21 cellular contexts compared by ENCODE assay signal in the genomic region with DNA sequence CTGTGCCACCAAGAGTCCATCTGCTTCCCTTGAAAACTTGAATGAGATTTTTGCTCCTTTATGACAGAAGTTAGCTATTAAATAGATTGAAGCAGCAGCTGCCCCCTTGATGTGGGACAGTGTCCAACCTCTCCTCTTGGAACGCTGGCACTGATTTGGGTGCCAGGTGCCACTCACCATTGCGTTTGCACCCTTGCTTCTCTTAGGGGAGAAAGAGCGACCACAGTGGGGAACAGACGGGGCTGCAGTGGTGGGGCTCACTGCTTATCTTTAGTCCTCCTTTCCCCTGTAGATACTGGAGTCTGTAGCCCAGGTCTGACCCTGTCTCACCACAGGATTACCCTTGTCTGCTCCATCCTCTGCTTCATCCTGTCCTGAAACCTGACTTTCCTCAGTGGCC. TPM values are rescaled to one million over a fixed set of nuclear protein-coding genes. Genes with fewer than 3 reads are reported as not detected.
DNase-seq lines count a peak whose midpoint lies in the region; ATAC-seq, FAIRE-seq and TF ChIP-seq lines count a peak whose summit lies in the region.
"Had no signal": no experiment of that assay in that cellular context is flagged by ENCODE, and none has a peak within 500 bp of the region (broad histone marks: within the 10 kb centered on the region; RNA-seq: fewer than 3 reads in every experiment).

No MANE protein-coding gene starts in this region.

- TF ChIP-seq RAD21 in A549 (conservative IDR thresholded peaks at IDR 0.05 in 1 of 2, IDR thresholded peaks at IDR 0.05 in 1 of 2) = no peak
- TF ChIP-seq RAD21 in K562 (CRISPR knock-in tag; conservative IDR thresholded peaks at IDR 0.05 in 1 of 2, IDR thresholded peaks at IDR 0.05 in 1 of 2) = no peak

- no TSS peak for BruUV-seq in K562 (replicated peaks; lab: Mats Ljungman, UMichigan)

- 86% methylated on average over 4 of the region's 4 CpGs for WGBS in A549 (ENCODE audit: missing lambda C conversion rate)
- 29% methylated on average over 4 of the region's 4 CpGs for WGBS in K562 (ENCODE audit: insufficient coverage, low coverage, missing lambda C conversion rate)

- H2AFZ ChIP-seq in K562 (ENCODE audit: low read depth, low read length) = no peak overlapping the region

- H3K4me3 ChIP-seq in A549 (no peak overlapping the region), K562 (no peak overlapping the region), tibial artery (no peak overlapping the region)
- H3K4me3 ChIP-seq: ascending aorta, colonic mucosa, skin epidermis, suprapubic skin had no signal

- no peaks in the 10 kb centered on the region for H3K36me3 Mint-ChIP-seq in naive B cell
- H3K36me3 Mint-ChIP-seq in activated CD4-positive, alpha-beta T cell treated with anti-CD3 and anti-CD28 coated beads, Interleukin-2, amount 10 ng/mL, durations not matched to agents 24 days and 14 days (ENCODE audit: low read depth) = peaks cover 17% of the 10 kb centered on the region

- CTCF ChIA-PET in A549 (lab: Yijun Ruan, JAX) (interaction anchor here (1.3 to 1.8 kb wide), 3 partner anchors 9 to 108 kb away, joined by 3 to 7 read pairs (median 4); no protein-coding TSS in a partner anchor), K562 (lab: Yijun Ruan, JAX; ENCODE audit: low intra/inter-chr PET ratio) (no interaction called here)

- H3K4me1 Mint-ChIP-seq in naive B cell = peaks cover 36 to 60% (median 59%) of the 10 kb centered on the region in 3 donors
- peaks cover 26% of the 10 kb centered on the region for H3K4me1 Mint-ChIP-seq in activated CD4-positive, alpha-beta T cell treated with anti-CD3 and anti-CD28 coated beads, Interleukin-2, amount 10 ng/mL, durations not matched to agents 24 days and 14 days

- no peaks in the 10 kb centered on the region for H3K9me3 ChIP-seq in A549
- no peaks in the 10 kb centered on the region for H3K9me3 ChIP-seq in K562 (replicated peaks; ENCODE audit: control insufficient read depth, insufficient read depth, low read depth, low read length)
- H3K9me3 ChIP-seq in tibial artery = no peaks in the 10 kb centered on the region
- H3K9me3 ChIP-seq: ascending aorta, colonic mucosa, suprapubic skin had no signal

- H3K27ac ChIP-seq in A549 = no peak overlapping the region
- H3K27ac ChIP-seq in K562 (ENCODE audit: extremely low read depth, low read depth, low read length) = no peak overlapping the region
- no peak overlapping the region for H3K27ac ChIP-seq in tibial artery
- H3K27ac ChIP-seq: ascending aorta, colonic mucosa, KMS-11, skin epidermis, suprapubic skin, VCaP had no signal

- TF ChIP-seq CTCF in A549 (IDR thresholded peaks at IDR 0.05) (no peak), K562 (IDR thresholded peaks at IDR 0.05 in 2 of 3, conservative IDR thresholded peaks at IDR 0.05 in 1 of 3; ENCODE audit: insufficient read depth in 2 of 3, low read depth in 1 of 3, low read length in 3 of 3) (no peak), tibial artery (IDR thresholded peaks at IDR 0.05) (no peak)

- intact Hi-C loops in K562 (cut with micrococcal nuclease) (no loop called here), tibial artery (cut with DNase I; ENCODE audit: low total_unique reads) (no loop called here)
- intact Hi-C loops in activated CD4-positive, alpha-beta T cell treated with anti-CD3 and anti-CD28 coated beads, Interleukin-2, amount 10 ng/mL, durations not matched to agents 24 days and 14 days (cut with micrococcal nuclease) = no loop called here

- H3K4me1 ChIP-seq in A549 (peaks cover 21% of the 10 kb centered on the region), K562 (replicated peaks in 1 of 2; ENCODE audit: control insufficient read depth in 2 of 2, insufficient read depth in 2 of 2, low read length in 2 of 2) (peaks cover 25 to 28% of the 10 kb centered on the region in 2 experiments; a peak in 4 of 5 replicates), tibial artery (peaks cover 0 to 40% (median 13%) of the 10 kb centered on the region in 4 donors)
- H3K4me1 ChIP-seq: ascending aorta, colonic mucosa had no signal

- H3K9me3 Mint-ChIP-seq in naive B cell = no peaks in the 10 kb centered on the region
- H3K9me3 Mint-ChIP-seq in activated CD4-positive, alpha-beta T cell treated with anti-CD3 and anti-CD28 coated beads, Interleukin-2, amount 10 ng/mL, durations not matched to agents 24 days and 14 days = no peaks in the 10 kb centered on the region
- H3K9me3 Mint-ChIP-seq: T-helper 1 cell treated with Interleukin-12 subunit alpha and Interleukin-12 subunit beta and Interleukin-4 antibody, amounts not matched to agents 30 μg/mL and 1 μg/mL, for 36 hours had no signal

- H3K79me2 ChIP-seq in K562 (ENCODE audit: control insufficient read depth, insufficient read depth, low read length) = peaks cover 88% of the 10 kb centered on the region

- peak overlapping the region in 1 of 2 experiments; percentile 83; a peak in 1 of 4 replicates for H3K9ac ChIP-seq in K562 (ENCODE audit: insufficient read depth in 1 of 2, low read depth in 2 of 2, low read length in 2 of 2)
- H3K9ac ChIP-seq: KMS-11 had no signal

- no peaks in the 10 kb centered on the region for H3K27me3 Mint-ChIP-seq in naive B cell
- H3K27me3 Mint-ChIP-seq in activated CD4-positive, alpha-beta T cell treated with anti-CD3 and anti-CD28 coated beads, Interleukin-2, amount 10 ng/mL, durations not matched to agents 24 days and 14 days = no peaks in the 10 kb centered on the region

- ATAC-seq in A549 = peak in 1 of 2 experiments; percentile 11; a peak in 2 of 6 replicates
- peak; percentile 40; the same call in 1 of the 3 replicates for ATAC-seq in K562
- no peak for ATAC-seq in naive B cell (ENCODE audit: low read depth in 2 of 2)
- ATAC-seq in HG02938 (IDR thresholded peaks at IDR 0.05; ENCODE audit: unreplicated experiment) = no peak

- in situ Hi-C loops in G401 (cut with HindIII; ENCODE audit: low sequenced_read_pairs) (no loop called here), K562 (cut with MboI) (no loop called here)

- H3K36me3 ChIP-seq in K562 (ENCODE audit: control insufficient read depth, insufficient read depth, low read length) (peaks cover 44% of the 10 kb centered on the region), tibial artery (peaks cover 10 to 25% (median 12%) of the 10 kb centered on the region in 3 donors)
- H3K36me3 ChIP-seq: colonic mucosa had no signal

- H3K9me1 ChIP-seq in K562 (ENCODE audit: control insufficient read depth, insufficient read depth, low read length) = peaks cover 14% of the 10 kb centered on the region

- H3K27me3 ChIP-seq in K562 (ENCODE audit: control insufficient read depth in 2 of 2, insufficient read depth in 2 of 2, low read length in 2 of 2) (no peaks in the 10 kb centered on the region), tibial artery (no peaks in the 10 kb centered on the region)
- H3K27me3 ChIP-seq: ascending aorta, colonic mucosa, suprapubic skin had no signal

- 0 out of 2 replicates have a peak, but pooled peaks have one; percentile 5 for TF ChIP-seq POLR2A in A549 (IDR thresholded peaks at IDR 0.05; ENCODE audit: low read length)
- no peak for TF ChIP-seq POLR2A in K562 (conservative IDR thresholded peaks at IDR 0.05)

- H3K27ac Mint-ChIP-seq in naive B cell = peak overlapping the region in 5 of 6 donors; percentile 43 to 88 (median 70)
- H3K27ac Mint-ChIP-seq in activated CD4-positive, alpha-beta T cell treated with anti-CD3 and anti-CD28 coated beads, Interleukin-2, amount 10 ng/mL, durations not matched to agents 24 days and 14 days = no peak overlapping the region
- H3K27ac Mint-ChIP-seq: T-helper 1 cell treated with Interleukin-12 subunit alpha and Interleukin-12 subunit beta and Interleukin-4 antibody, amounts not matched to agents 30 μg/mL and 1 μg/mL, for 36 hours had no signal

- DNase-seq in A549 (ENCODE audit: low read depth in 1 of 2, low spot score in 1 of 2) (no peak), G401 (ENCODE audit: low spot score) (peak; percentile 37), K562 (ENCODE audit: extremely low read depth in 1 of 4, low spot score in 3 of 4) (peak in 1 of 4 experiments; percentile 25), naive B cell (no peak), tibial artery (no peak), NCI-H1694 (lab: John Stamatoyannopoulos, UW) (no peak)
- DNase-seq in activated CD4-positive, alpha-beta T cell treated with anti-CD3 and anti-CD28 coated beads, Interleukin-2, amount 10 ng/mL, durations not matched to agents 24 days and 14 days = no peak
- DNase-seq: activated gamma-delta T cell; colonic mucosa; EL; foreskin fibroblast; NCI-H524; SHP77; stimulated activated CD4-positive, alpha-beta T cell treated with anti-CD3 and anti-CD28 coated beads, Interleukin-4, amount 100 ng/mL, for 24 hours had no signal

- H4K20me1 ChIP-seq in K562 (replicated peaks; ENCODE audit: control insufficient read depth, insufficient read depth, low read length) = peaks cover 57% of the 10 kb centered on the region

- TF ChIP-seq EP300 in A549 (IDR thresholded peaks at IDR 0.05) = no peak
- no peak for TF ChIP-seq EP300 in K562 (IDR thresholded peaks at IDR 0.05; ENCODE audit: low read length)

- POLR2A ChIA-PET in A549 (lab: Yijun Ruan, JAX) = no interaction called here
- POLR2A ChIA-PET in K562 (lab: Yijun Ruan, JAX) = interaction anchor here (1.5 kb wide), 1 partner anchor 9 kb away, joined by 5 read pairs; no protein-coding TSS in a partner anchor

- FAIRE-seq in A549 (lab: Jason Lieb, UNC) = no peak
- no peak for FAIRE-seq in K562 (lab: Jason Lieb, UNC)

- no peak overlapping the region for H3K4me3 Mint-ChIP-seq in naive B cell
- no peak overlapping the region for H3K4me3 Mint-ChIP-seq in activated CD4-positive, alpha-beta T cell treated with anti-CD3 and anti-CD28 coated beads, Interleukin-2, amount 10 ng/mL, durations not matched to agents 24 days and 14 days
- H3K4me3 Mint-ChIP-seq: T-helper 1 cell treated with Interleukin-12 subunit alpha and Interleukin-12 subunit beta and Interleukin-4 antibody, amounts not matched to agents 30 μg/mL and 1 μg/mL, for 36 hours had no signal

- H3K4me2 ChIP-seq in A549 (no peak overlapping the region), K562 (ENCODE audit: insufficient read depth, low read length) (no peak overlapping the region)
- H3K4me2 ChIP-seq: KMS-11 had no signal

RNA-seq across cellular contexts. Expression of gene EP400, which starts 9.4 kb away (rescaled TPM):
- polyA plus RNA-seq in A549 (2011; rRNA removed) (9.7 and 18.5 TPM in 2 replicates), A549 (2017; fragmentation: RNase III; extraction: RNeasy Plus Mini Kit Qiagen cat#74134 plus additional on column Dnase treatment) (14.9 to 18.0 TPM (median 15.2 TPM) in 3 replicates), K562 (2011; rRNA removed) (6.5 and 8.3 TPM in 2 replicates), K562 (2014; fragmentation: Illumina TruSeq; extraction: Trizol) (29.8 and 32.3 TPM in 2 replicates), K562 (2014; fragmentation: Nextera tagmentation; extraction: Ambion mirVana) (1 to 10 TPM; 4.5 to 6.7 TPM), K562 (2014; rRNA removed) (22.2 and 23.5 TPM in 2 replicates), naive B cell (ENCODE audit: low read depth in 6 of 6) (10 to 100 TPM in 1 of 6 donors, 1 to 10 TPM in 5; 5.8 to 11.7 (median 6.4) TPM)
- 9.4 and 11.5 TPM in 2 replicates for polyA plus RNA-seq in A549 (2012; cell fraction: cytosol; rRNA removed)
- 35.1 and 46.1 TPM in 2 replicates for polyA plus RNA-seq in A549 (2012; cell fraction: nucleus; rRNA removed)
- 21.2 and 25.8 TPM in 2 replicates for polyA minus RNA-seq in A549 (2011; rRNA and poly(A)+ RNA removed)
- total RNA-seq in G401 (2014; rRNA removed; shearing (Covaris generic)) = 5.2 and 5.5 TPM in 2 replicates
- 149 and 175 TPM in 2 replicates for total RNA-seq in K562 (2011; cell fraction: chromatin; rRNA removed; ENCODE audit: low replicate concordance)
- 61.2 and 71.2 TPM in 2 replicates for total RNA-seq in K562 (2011; cell fraction: nucleolus; rRNA removed)
- total RNA-seq in K562 (2011; cell fraction: nucleoplasm; rRNA removed) = 111 and 165 TPM in 2 replicates
- total RNA-seq in K562 (2014; rRNA removed) (7.7 and 12.2 TPM in 2 replicates), K562 (2014; rRNA removed; fragmentation: Illumina TruSeq; extraction: Trizol) (7.0 TPM in 2 replicates), K562 (2015; rRNA removed; fragmentation: Illumina TruSeq; extraction: Trizol) (6.9 and 8.1 TPM in 2 replicates), K562 (2021) (49.2 and 58.0 TPM in 2 replicates)
- 5.4 and 6.5 TPM in 2 replicates for polyA plus RNA-seq in K562 (2011; cell fraction: cytosol; rRNA removed)
- 38.0 and 44.2 TPM in 2 replicates for polyA plus RNA-seq in K562 (2011; cell fraction: nucleus; rRNA removed)
- polyA plus RNA-seq in K562 (2012) = 27.7 and 40.7 TPM in 2 replicates
- polyA minus RNA-seq in K562 (2011; rRNA and poly(A)+ RNA removed) = 13.1 and 16.0 TPM in 2 replicates
- 17.0 and 23.8 TPM in 2 replicates for polyA minus RNA-seq in K562 (2011; cell fraction: cytosol; rRNA and poly(A)+ RNA removed)
- 18.7 and 27.0 TPM in 2 replicates for polyA minus RNA-seq in K562 (2011; cell fraction: nucleus; rRNA and poly(A)+ RNA removed)
- total RNA-seq in activated CD4-positive, alpha-beta T cell treated with anti-CD3 and anti-CD28 coated beads, Interleukin-2, amount 10 ng/mL, durations not matched to agents 24 days and 14 days = 66.2 and 66.5 TPM in 2 replicates

RNA-seq across cellular contexts. Expression of gene PUS1, which starts 30.1 kb away (rescaled TPM):
- polyA plus RNA-seq in A549 (2011; rRNA removed) (47.9 and 62.8 TPM in 2 replicates), A549 (2017; fragmentation: RNase III; extraction: RNeasy Plus Mini Kit Qiagen cat#74134 plus additional on column Dnase treatment) (50.3 to 55.0 TPM (median 51.1 TPM) in 3 replicates), K562 (2011; rRNA removed) (27.9 and 36.5 TPM in 2 replicates), K562 (2014; fragmentation: Illumina TruSeq; extraction: Trizol) (30.3 and 39.8 TPM in 2 replicates), K562 (2014; fragmentation: Nextera tagmentation; extraction: Ambion mirVana) (1 to 10 TPM; 1.9 to 3.8 TPM), K562 (2014; rRNA removed) (71.4 and 73.4 TPM in 2 replicates), naive B cell (ENCODE audit: low read depth in 6 of 6) (10 to 100 TPM in 5 of 6 donors, 1 to 10 TPM in 1; 9.7 to 43.2 (median 22.5) TPM)
- polyA plus RNA-seq in A549 (2012; cell fraction: cytosol; rRNA removed) = 173 and 184 TPM in 2 replicates
- polyA plus RNA-seq in A549 (2012; cell fraction: nucleus; rRNA removed) = 253 and 289 TPM in 2 replicates
- 50.5 and 54.5 TPM in 2 replicates for polyA minus RNA-seq in A549 (2011; rRNA and poly(A)+ RNA removed)
- total RNA-seq in G401 (2014; rRNA removed; shearing (Covaris generic)) = 44.6 and 61.3 TPM in 2 replicates
- total RNA-seq in K562 (2011; cell fraction: chromatin; rRNA removed; ENCODE audit: low replicate concordance) = 97.0 and 232 TPM in 2 replicates
- 140 and 151 TPM in 2 replicates for total RNA-seq in K562 (2011; cell fraction: nucleolus; rRNA removed)
- total RNA-seq in K562 (2011; cell fraction: nucleoplasm; rRNA removed) = 123 and 134 TPM in 2 replicates
- total RNA-seq in K562 (2014; rRNA removed) (35.6 and 53.2 TPM in 2 replicates), K562 (2014; rRNA removed; fragmentation: Illumina TruSeq; extraction: Trizol) (13.6 and 16.4 TPM in 2 replicates), K562 (2015; rRNA removed; fragmentation: Illumina TruSeq; extraction: Trizol) (29.7 and 30.0 TPM in 2 replicates), K562 (2021) (79.3 and 90.8 TPM in 2 replicates)
- polyA plus RNA-seq in K562 (2011; cell fraction: cytosol; rRNA removed) = 28.1 and 41.6 TPM in 2 replicates
- polyA plus RNA-seq in K562 (2011; cell fraction: nucleus; rRNA removed) = 56.2 and 84.8 TPM in 2 replicates
- polyA plus RNA-seq in K562 (2012) = 37.5 and 51.4 TPM in 2 replicates
- polyA minus RNA-seq in K562 (2011; rRNA and poly(A)+ RNA removed) = 16.8 and 21.8 TPM in 2 replicates
- polyA minus RNA-seq in K562 (2011; cell fraction: cytosol; rRNA and poly(A)+ RNA removed) = 30.8 and 32.0 TPM in 2 replicates
- polyA minus RNA-seq in K562 (2011; cell fraction: nucleus; rRNA and poly(A)+ RNA removed) = 27.3 and 32.4 TPM in 2 replicates
- 91.6 and 97.0 TPM in 2 replicates for total RNA-seq in activated CD4-positive, alpha-beta T cell treated with anti-CD3 and anti-CD28 coated beads, Interleukin-2, amount 10 ng/mL, durations not matched to agents 24 days and 14 days

Comparison
In these comparisons a context has a peak if more than half of its experiments do, and no peak if none do; other contexts are left out.
1. Of the 35 proteins assayed by ChIP-seq in both K562 and A549: peak only in K562: none; only in A549: POLR2A; in both: none; in neither: 34.